In the genomic region with DNA sequence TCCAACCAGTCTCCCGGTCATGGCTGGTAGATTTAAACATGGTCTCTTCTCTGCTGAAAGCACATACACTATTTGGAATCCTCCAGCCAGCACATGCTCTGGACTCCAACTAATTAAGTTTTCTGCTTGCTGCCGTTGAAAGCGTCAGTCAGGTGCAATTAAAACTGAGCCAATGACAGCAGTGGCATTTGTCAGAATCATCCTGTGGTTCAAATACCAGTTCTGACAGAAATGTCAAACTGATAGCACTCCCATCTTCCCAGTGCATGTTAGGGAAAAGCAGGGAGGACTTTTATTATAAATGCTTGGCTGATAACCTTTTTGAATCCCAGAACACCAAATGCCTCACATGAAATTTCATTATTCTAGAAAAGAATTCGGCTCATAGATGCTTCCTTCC, we compare ENCODE assay signal across 23 cellular contexts.
"Had no signal": no experiment of that assay in that cellular context is flagged by ENCODE, and none has a peak within 500 bp of the region (broad histone marks: within the 10 kb centered on the region; RNA-seq: fewer than 3 reads in every experiment).

No MANE protein-coding gene starts in this region.

- H3K27ac ChIP-seq: coronary artery, epithelial cell of prostate, esophagus squamous epithelium, gastroesophageal sphincter, heart left ventricle, hepatocyte, left lung, lower lobe of right lung had no signal

- DNase-seq: cerebellar nuclear complex; effector CD8-positive, alpha-beta T cell; effector memory CD8-positive, alpha-beta T cell; endodermal cell; erythroblast; esophagus squamous epithelium; foreskin fibroblast; heart left ventricle; hypothalamus; immature natural killer cell; islet precursor cell; kidney; kidney glomerular epithelial cell; left colon; left lung; left ventricle myocardium superior; lower lobe of right lung; mesenchymal stem cell; midbrain had no signal

- H3K4me1 ChIP-seq: esophagus squamous epithelium, gastroesophageal sphincter, heart left ventricle, left lung, lower lobe of right lung had no signal

- H2AFZ ChIP-seq: hepatocyte had no signal

- H3K4me2 ChIP-seq: hepatocyte had no signal

- H3K36me3 ChIP-seq: esophagus squamous epithelium, gastroesophageal sphincter, heart left ventricle, left lung, lower lobe of right lung had no signal

- H3K4me3 ChIP-seq: coronary artery, esophagus squamous epithelium, gastroesophageal sphincter, heart left ventricle, hepatocyte, left lung, lower lobe of right lung had no signal

- H3K27me3 ChIP-seq: esophagus squamous epithelium, gastroesophageal sphincter, heart left ventricle, hepatocyte, left lung had no signal

- H3K9me3 ChIP-seq: esophagus squamous epithelium, gastroesophageal sphincter, heart left ventricle, left lung, lower lobe of right lung had no signal

- H3K79me2 ChIP-seq: hepatocyte had no signal
